Comparison of ENCODE assay signal across 8 cellular contexts in genomic region chr14:103123128-103123633, GRCh38. TPM values are rescaled to one million over a fixed set of nuclear protein-coding genes. Genes with fewer than 3 reads are reported as not detected.
DNase-seq lines count a peak whose midpoint lies in the region; ATAC-seq lines count a peak whose summit lies in the region.

TNFAIP2 (plus strand) TSS chr14:103123461; CDS start chr14:103126458, 2,997 bp downstream.

- H3K4me3 Mint-ChIP-seq in naive B cell = peak within 1 kb of the TSS in 7 of 8 donors; percentile 54 to 78 (median 65)

- H3K27ac ChIP-seq in epithelial cell of prostate = peak within 1 kb of the TSS; percentile 22

- no peak within 1 kb of the TSS for H3K27ac Mint-ChIP-seq in naive B cell

- no peaks in the 10 kb centered on the region for H3K36me3 Mint-ChIP-seq in naive B cell

- H3K27me3 Mint-ChIP-seq in naive B cell = peaks cover 16 to 58% (median 42%) of the 10 kb centered on the region in 3 donors

- H3K4me1 Mint-ChIP-seq in naive B cell = peaks cover 11 to 14% (median 12%) of the 10 kb centered on the region in 3 donors

- DNase-seq in GM03348 (ENCODE audit: low spot score) = peak; percentile 84
- DNase-seq in NCI-H460 (ENCODE audit: extremely low read depth, low read depth) = no peak
- no peak for DNase-seq in epithelial cell of prostate (ENCODE audit: low read depth, low spot score)
- DNase-seq in naive B cell = no peak
- DNase-seq in NCI-H446 (lab: John Stamatoyannopoulos, UW) = no peak

- peaks cover 0 to 4% (median 0%) of the 10 kb centered on the region in 7 donors for H3K9me3 Mint-ChIP-seq in naive B cell

- ATAC-seq in naive B cell (ENCODE audit: low read depth in 2 of 2) (peak in 1 of 2 donors; percentile 43), HG02973 (IDR thresholded peaks at IDR 0.05; ENCODE audit: unreplicated experiment) (no peak), GM18858 (IDR thresholded peaks at IDR 0.05; ENCODE audit: unreplicated experiment) (no peak), GM21360 (IDR thresholded peaks at IDR 0.05; ENCODE audit: unreplicated experiment) (no peak)

RNA-seq across cellular contexts. Expression of gene TNFAIP2, which starts in this region (rescaled TPM):
- 383 and 397 TPM in 2 replicates for total RNA-seq in NCI-H460 (2014; rRNA removed; shearing (Covaris generic))
- polyA plus RNA-seq in NCI-H460 (2014; cell fraction: nucleus; rRNA removed) = 867 and 904 TPM in 2 replicates
- 1 to 10 TPM in 1 of 6 donors, under 1 TPM in 2, not detected in 3; 0.41 to 2.1 (median 0.43) TPM for polyA plus RNA-seq in naive B cell (ENCODE audit: low read depth in 6 of 6)
